Comparison of ENCODE assay signal across 1 cellular context in genomic region chr2:11796190-11797171, GRCh38.
TF ChIP-seq lines count a peak whose summit lies in the region.

No MANE protein-coding gene starts in this region.

TF ChIP-seq in SK-N-SH treated with all-trans-retinoic acid at 6 μM for 48 hours, 23 proteins besides CTCF, POLR2A, EP300 and RAD21 (continued from another document):
- TF ChIP-seq, protein P1, sequence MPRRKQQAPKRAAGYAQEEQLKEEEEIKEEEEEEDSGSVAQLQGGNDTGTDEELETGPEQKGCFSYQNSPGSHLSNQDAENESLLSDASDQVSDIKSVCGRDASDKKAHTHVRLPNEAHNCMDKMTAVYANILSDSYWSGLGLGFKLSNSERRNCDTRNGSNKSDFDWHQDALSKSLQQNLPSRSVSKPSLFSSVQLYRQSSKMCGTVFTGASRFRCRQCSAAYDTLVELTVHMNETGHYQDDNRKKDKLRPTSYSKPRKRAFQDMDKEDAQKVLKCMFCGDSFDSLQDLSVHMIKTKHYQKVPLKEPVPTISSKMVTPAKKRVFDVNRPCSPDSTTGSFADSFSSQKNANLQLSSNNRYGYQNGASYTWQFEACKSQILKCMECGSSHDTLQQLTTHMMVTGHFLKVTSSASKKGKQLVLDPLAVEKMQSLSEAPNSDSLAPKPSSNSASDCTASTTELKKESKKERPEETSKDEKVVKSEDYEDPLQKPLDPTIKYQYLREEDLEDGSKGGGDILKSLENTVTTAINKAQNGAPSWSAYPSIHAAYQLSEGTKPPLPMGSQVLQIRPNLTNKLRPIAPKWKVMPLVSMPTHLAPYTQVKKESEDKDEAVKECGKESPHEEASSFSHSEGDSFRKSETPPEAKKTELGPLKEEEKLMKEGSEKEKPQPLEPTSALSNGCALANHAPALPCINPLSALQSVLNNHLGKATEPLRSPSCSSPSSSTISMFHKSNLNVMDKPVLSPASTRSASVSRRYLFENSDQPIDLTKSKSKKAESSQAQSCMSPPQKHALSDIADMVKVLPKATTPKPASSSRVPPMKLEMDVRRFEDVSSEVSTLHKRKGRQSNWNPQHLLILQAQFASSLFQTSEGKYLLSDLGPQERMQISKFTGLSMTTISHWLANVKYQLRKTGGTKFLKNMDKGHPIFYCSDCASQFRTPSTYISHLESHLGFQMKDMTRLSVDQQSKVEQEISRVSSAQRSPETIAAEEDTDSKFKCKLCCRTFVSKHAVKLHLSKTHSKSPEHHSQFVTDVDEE (CRISPR knock-in tag; IDR thresholded peaks at IDR 0.05): no peak
- TF ChIP-seq ESRRG (CRISPR knock-in tag; IDR thresholded peaks at IDR 0.05) (no peak), TCF4 (CRISPR knock-in tag; IDR thresholded peaks at IDR 0.05; ENCODE audit: borderline replicate concordance) (no peak), POU6F1 (CRISPR knock-in tag; IDR thresholded peaks at IDR 0.05; ENCODE audit: borderline replicate concordance, low read depth) (no peak), ARNTL (CRISPR knock-in tag; IDR thresholded peaks at IDR 0.05; ENCODE audit: borderline replicate concordance, low read depth) (no peak), ZNF565 (CRISPR knock-in tag; conservative IDR thresholded peaks at IDR 0.05; ENCODE audit: low read depth) (no peak), PPARA (CRISPR knock-in tag; IDR thresholded peaks at IDR 0.05; ENCODE audit: borderline replicate concordance) (no peak), ISL1 (CRISPR knock-in tag; IDR thresholded peaks at IDR 0.05) (no peak), ZNF70 (CRISPR knock-in tag; IDR thresholded peaks at IDR 0.05) (no peak), ZC3H10 (CRISPR knock-in tag; IDR thresholded peaks at IDR 0.05) (no peak), ZNF8 (CRISPR knock-in tag; IDR thresholded peaks at IDR 0.05) (no peak), GLIS3 (CRISPR knock-in tag; IDR thresholded peaks at IDR 0.05) (no peak), CSDC2 (CRISPR knock-in tag; IDR thresholded peaks at IDR 0.05) (no peak)
- TF ChIP-seq, protein P2, sequence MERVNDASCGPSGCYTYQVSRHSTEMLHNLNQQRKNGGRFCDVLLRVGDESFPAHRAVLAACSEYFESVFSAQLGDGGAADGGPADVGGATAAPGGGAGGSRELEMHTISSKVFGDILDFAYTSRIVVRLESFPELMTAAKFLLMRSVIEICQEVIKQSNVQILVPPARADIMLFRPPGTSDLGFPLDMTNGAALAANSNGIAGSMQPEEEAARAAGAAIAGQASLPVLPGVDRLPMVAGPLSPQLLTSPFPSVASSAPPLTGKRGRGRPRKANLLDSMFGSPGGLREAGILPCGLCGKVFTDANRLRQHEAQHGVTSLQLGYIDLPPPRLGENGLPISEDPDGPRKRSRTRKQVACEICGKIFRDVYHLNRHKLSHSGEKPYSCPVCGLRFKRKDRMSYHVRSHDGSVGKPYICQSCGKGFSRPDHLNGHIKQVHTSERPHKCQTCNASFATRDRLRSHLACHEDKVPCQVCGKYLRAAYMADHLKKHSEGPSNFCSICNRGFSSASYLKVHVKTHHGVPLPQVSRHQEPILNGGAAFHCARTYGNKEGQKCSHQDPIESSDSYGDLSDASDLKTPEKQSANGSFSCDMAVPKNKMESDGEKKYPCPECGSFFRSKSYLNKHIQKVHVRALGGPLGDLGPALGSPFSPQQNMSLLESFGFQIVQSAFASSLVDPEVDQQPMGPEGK (CRISPR knock-in tag; IDR thresholded peaks at IDR 0.05; ENCODE audit: borderline replicate concordance): no peak
